In the genomic region with DNA sequence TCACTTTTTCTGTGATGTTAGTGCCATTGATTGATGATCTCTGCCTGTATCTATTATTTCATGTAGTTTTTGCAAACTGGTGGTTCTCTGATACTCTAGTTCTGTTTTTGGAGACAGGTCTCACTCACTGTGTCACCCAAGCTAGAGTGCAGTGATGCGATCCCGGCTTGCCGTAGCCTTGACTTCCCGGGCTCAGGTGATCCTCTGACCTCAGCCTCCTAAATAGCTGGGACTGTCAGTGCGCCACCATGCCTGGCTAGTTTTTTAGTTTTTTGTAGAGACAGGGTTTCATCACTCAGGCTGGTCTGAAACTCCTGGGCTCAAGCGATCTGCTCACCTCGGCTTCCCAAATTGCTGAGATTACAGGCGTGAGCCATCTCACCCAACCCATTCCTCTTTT, we compare ENCODE assay signal across 1 cellular context.
TF ChIP-seq lines count a peak whose summit lies in the region.

No MANE protein-coding gene starts in this region.

TF ChIP-seq in IMR-90, 13 proteins besides CTCF, POLR2A, EP300 and RAD21:
- no peak for TF ChIP-seq CEBPB (IDR thresholded peaks at IDR 0.05; ENCODE audit: low read depth, low read length)
- TF ChIP-seq, protein P1, sequence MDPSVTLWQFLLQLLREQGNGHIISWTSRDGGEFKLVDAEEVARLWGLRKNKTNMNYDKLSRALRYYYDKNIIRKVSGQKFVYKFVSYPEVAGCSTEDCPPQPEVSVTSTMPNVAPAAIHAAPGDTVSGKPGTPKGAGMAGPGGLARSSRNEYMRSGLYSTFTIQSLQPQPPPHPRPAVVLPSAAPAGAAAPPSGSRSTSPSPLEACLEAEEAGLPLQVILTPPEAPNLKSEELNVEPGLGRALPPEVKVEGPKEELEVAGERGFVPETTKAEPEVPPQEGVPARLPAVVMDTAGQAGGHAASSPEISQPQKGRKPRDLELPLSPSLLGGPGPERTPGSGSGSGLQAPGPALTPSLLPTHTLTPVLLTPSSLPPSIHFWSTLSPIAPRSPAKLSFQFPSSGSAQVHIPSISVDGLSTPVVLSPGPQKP (IDR thresholded peaks at IDR 0.05; ENCODE audit: borderline replicate concordance, low read depth, low read length) = no peak
- no peak for TF ChIP-seq MXI1 (IDR thresholded peaks at IDR 0.05; ENCODE audit: borderline replicate concordance, low read depth, low read length)
- TF ChIP-seq BHLHE40 (IDR thresholded peaks at IDR 0.05; ENCODE audit: low read depth, low read length) = no peak
- TF ChIP-seq CHD1 (IDR thresholded peaks at IDR 0.05; ENCODE audit: low read depth, low read length) = no peak
- no peak for TF ChIP-seq SMC3 (IDR thresholded peaks at IDR 0.05; ENCODE audit: low read depth, low read length)
- TF ChIP-seq FOS (IDR thresholded peaks at IDR 0.05; ENCODE audit: low read depth, low read length) = no peak
- no peak for TF ChIP-seq RFX5 (IDR thresholded peaks at IDR 0.05; ENCODE audit: low read depth, low read length)
- no peak for TF ChIP-seq USF2 (IDR thresholded peaks at IDR 0.05; ENCODE audit: low read depth, low read length)
- no peak for TF ChIP-seq RCOR1 (IDR thresholded peaks at IDR 0.05; ENCODE audit: insufficient replicate concordance, low read length)
